In the genomic region with DNA sequence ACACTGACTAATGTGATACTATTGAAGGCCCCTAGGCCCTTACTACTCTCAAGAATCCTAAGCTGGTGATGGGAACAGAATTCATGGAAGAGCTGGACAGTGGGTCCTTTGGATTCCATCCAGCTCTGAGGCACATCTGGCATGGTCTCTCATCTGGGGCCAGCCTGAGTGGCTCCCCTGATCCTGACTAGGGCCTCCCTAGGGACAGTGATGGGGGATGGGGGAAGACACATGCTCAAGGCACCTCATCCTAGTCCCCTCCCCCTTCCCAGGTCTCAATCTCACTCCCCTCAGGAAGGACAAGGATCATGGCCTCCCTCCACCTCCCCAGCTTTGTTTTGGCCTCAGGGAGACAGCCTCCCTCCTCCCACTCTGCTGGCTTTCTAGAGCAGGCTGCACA, we compare ENCODE assay signal across 17 cellular contexts. TPM values are rescaled to one million over a fixed set of nuclear protein-coding genes. Genes with fewer than 3 reads are reported as not detected.
DNase-seq lines count a peak whose midpoint lies in the region; ATAC-seq and TF ChIP-seq lines count a peak whose summit lies in the region.
"Had no signal": no experiment of that assay in that cellular context is flagged by ENCODE, and none has a peak within 500 bp of the region (broad histone marks: within the 10 kb centered on the region; RNA-seq: fewer than 3 reads in every experiment).

No MANE protein-coding gene starts in this region.

- ATAC-seq in GM23338, result no peak
- no peak for ATAC-seq in effector memory CD8-positive, alpha-beta T cell (replicated peaks)
- ATAC-seq in natural killer cell treated with Interleukin-12 subunit alpha and Interleukin-12 subunit beta and Interleukin-15 and Interleukin-18, amount 100 ng/mL, for 72 hours, result no peak
- no peak for ATAC-seq in GM18870 (IDR thresholded peaks at IDR 0.05; ENCODE audit: unreplicated experiment)

- H3K4me1 Mint-ChIP-seq in CD4-positive, alpha-beta memory T cell, result peaks cover 27 to 56% (median 40%) of the 10 kb centered on the region in 4 donors
- H3K4me1 Mint-ChIP-seq in GM23338, result peaks cover 45% of the 10 kb centered on the region
- peaks cover 40 to 42% of the 10 kb centered on the region in 2 donors for H3K4me1 Mint-ChIP-seq in effector memory CD8-positive, alpha-beta T cell (ENCODE audit: low read depth in 2 of 2)
- peaks cover 32 to 33% of the 10 kb centered on the region in 2 donors for H3K4me1 Mint-ChIP-seq in natural killer cell treated with Interleukin-12 subunit alpha and Interleukin-12 subunit beta and Interleukin-15 and Interleukin-18, amount 100 ng/mL, for 72 hours (ENCODE audit: low read depth in 2 of 2)

- CTCF ChIA-PET in CD4-positive, alpha-beta memory T cell (lab: Charles Lee; ENCODE audit: partially characterized antibody), result interaction anchor here (0.7 to 6.4 kb wide), 43 partner anchors 9 to 783 kb away, joined by 3 to 74 read pairs (median 7); partner anchors contain the start of genes ARMH3, NPM3 and OGA

- H2AFZ ChIP-seq in GM23338, result no peak overlapping the region

- H3K27me3 Mint-ChIP-seq in CD4-positive, alpha-beta memory T cell, result no peaks in the 10 kb centered on the region
- peaks cover 39% of the 10 kb centered on the region for H3K27me3 Mint-ChIP-seq in GM23338 (ENCODE audit: insufficient read depth, low read depth, poor library complexity)
- H3K27me3 Mint-ChIP-seq in effector memory CD8-positive, alpha-beta T cell, result no peaks in the 10 kb centered on the region
- H3K27me3 Mint-ChIP-seq in natural killer cell treated with Interleukin-12 subunit alpha and Interleukin-12 subunit beta and Interleukin-15 and Interleukin-18, amount 100 ng/mL, for 72 hours, result peaks cover 6 to 12% of the 10 kb centered on the region in 2 donors

- peaks cover 6% of the 10 kb centered on the region; the same call in 1 of the 2 replicates for H4K20me1 ChIP-seq in GM23338 (replicated peaks; ENCODE audit: insufficient read depth)

- H3K4me3 Mint-ChIP-seq in CD4-positive, alpha-beta memory T cell, result peak overlapping the region in 4 of 8 donors; percentile 38 to 99 (median 90)
- H3K4me3 Mint-ChIP-seq in GM23338, result no peak overlapping the region; the same call in 2 of the 3 replicates
- H3K4me3 Mint-ChIP-seq in effector memory CD8-positive, alpha-beta T cell, result peak overlapping the region; percentile 12 to 88
- no peak overlapping the region for H3K4me3 Mint-ChIP-seq in natural killer cell treated with Interleukin-12 subunit alpha and Interleukin-12 subunit beta and Interleukin-15 and Interleukin-18, amount 100 ng/mL, for 72 hours

- H3K27ac ChIP-seq in CD4-positive, alpha-beta memory T cell (ENCODE audit: low read depth, low read length), result no peak overlapping the region
- H3K27ac ChIP-seq in GM23338 (ENCODE audit: low read depth), result no peak overlapping the region
- H3K27ac ChIP-seq: gastrocnemius medialis, Peyer's patch, sigmoid colon, transverse colon had no signal

- H3K27me3 ChIP-seq in CD4-positive, alpha-beta memory T cell (ENCODE audit: insufficient read depth, low read length), result no peaks in the 10 kb centered on the region
- H3K27me3 ChIP-seq in GM23338 (ENCODE audit: insufficient read depth), result peaks cover 19% of the 10 kb centered on the region
- H3K27me3 ChIP-seq: gastrocnemius medialis, Peyer's patch, transverse colon had no signal

- H3K9me3 Mint-ChIP-seq in CD4-positive, alpha-beta memory T cell, result no peaks in the 10 kb centered on the region
- no peaks in the 10 kb centered on the region; the same call in 2 of the 3 replicates for H3K9me3 Mint-ChIP-seq in GM23338
- H3K9me3 Mint-ChIP-seq in effector memory CD8-positive, alpha-beta T cell, result no peaks in the 10 kb centered on the region
- no peaks in the 10 kb centered on the region for H3K9me3 Mint-ChIP-seq in natural killer cell treated with Interleukin-12 subunit alpha and Interleukin-12 subunit beta and Interleukin-15 and Interleukin-18, amount 100 ng/mL, for 72 hours
- H3K9me3 Mint-ChIP-seq: activated T-cell treated with anti-CD3 and anti-CD28 coated beads, Interleukin-2, amount 50 U/mL, for 72 hours; H9 had no signal

- no peak overlapping the region for H3K4me3 ChIP-seq in CD4-positive, alpha-beta memory T cell (ENCODE audit: low read length in 2 of 2)
- no peak overlapping the region for H3K4me3 ChIP-seq in GM23338

- peak overlapping the region; percentile 99 for H3K4me2 ChIP-seq in GM23338

- POLR2A ChIA-PET in CD4-positive, alpha-beta memory T cell (lab: Charles Lee; ENCODE audit: partially characterized antibody), result interaction anchor here (0.5 to 4.3 kb wide), 5 partner anchors 11 to 1663 kb away, joined by 3 to 61 read pairs (median 4); partner anchors contain the start of gene OGA

- H3K79me2 ChIP-seq in GM23338 (replicated peaks; ENCODE audit: insufficient read depth), result no peaks in the 10 kb centered on the region

- H3F3A ChIP-seq in GM23338 (replicated peaks; ENCODE audit: low read depth), result peaks cover 11% of the 10 kb centered on the region; the same call in 1 of the 2 replicates

- H3K36me3 ChIP-seq in CD4-positive, alpha-beta memory T cell (ENCODE audit: insufficient read depth, low read length), result no peaks in the 10 kb centered on the region
- no peaks in the 10 kb centered on the region for H3K36me3 ChIP-seq in GM23338 (ENCODE audit: insufficient read depth)

- peak overlapping the region in 4 of 7 donors; percentile 36 to 80 (median 78) for H3K27ac Mint-ChIP-seq in CD4-positive, alpha-beta memory T cell
- no peak overlapping the region for H3K27ac Mint-ChIP-seq in GM23338
- H3K27ac Mint-ChIP-seq in effector memory CD8-positive, alpha-beta T cell, result no peak overlapping the region
- no peak overlapping the region for H3K27ac Mint-ChIP-seq in natural killer cell treated with Interleukin-12 subunit alpha and Interleukin-12 subunit beta and Interleukin-15 and Interleukin-18, amount 100 ng/mL, for 72 hours
- H3K27ac Mint-ChIP-seq: activated T-cell treated with anti-CD3 and anti-CD28 coated beads, Interleukin-2, amount 50 U/mL, for 72 hours; H9 had no signal

- H3K9me3 ChIP-seq in CD4-positive, alpha-beta memory T cell (ENCODE audit: control insufficient read depth in 1 of 2, low read length in 2 of 2), result no peaks in the 10 kb centered on the region
- H3K9me3 ChIP-seq: gastrocnemius medialis, Peyer's patch, sigmoid colon, transverse colon had no signal

- TF ChIP-seq CTCF in GM23338 (conservative IDR thresholded peaks at IDR 0.05; ENCODE audit: low read depth in 2 of 2), result no peak

- peaks cover 36% of the 10 kb centered on the region for H3K4me1 ChIP-seq in CD4-positive, alpha-beta memory T cell (ENCODE audit: insufficient read depth, low read length)
- H3K4me1 ChIP-seq in GM23338 (ENCODE audit: insufficient read depth), result peaks cover 16% of the 10 kb centered on the region

- H3K36me3 Mint-ChIP-seq in CD4-positive, alpha-beta memory T cell, result peaks cover 9 to 10% of the 10 kb centered on the region in 2 donors
- H3K36me3 Mint-ChIP-seq in GM23338 (ENCODE audit: low read depth), result no peaks in the 10 kb centered on the region
- H3K36me3 Mint-ChIP-seq in effector memory CD8-positive, alpha-beta T cell (ENCODE audit: insufficient read depth), result peaks cover 24% of the 10 kb centered on the region
- H3K36me3 Mint-ChIP-seq in natural killer cell treated with Interleukin-12 subunit alpha and Interleukin-12 subunit beta and Interleukin-15 and Interleukin-18, amount 100 ng/mL, for 72 hours, result no peaks in the 10 kb centered on the region

- in situ Hi-C loops in ACHN (cut with HindIII; ENCODE audit: low pct_ligation_motif_present, low pct_unique_long_range_greater_than_20kb, low sequenced_read_pairs), result no loop called here

- no peak for DNase-seq in CD4-positive, alpha-beta memory T cell
- DNase-seq in GM23338 (ENCODE audit: low spot score) (no peak), ACHN (no peak), middle frontal gyrus (ENCODE audit: extremely low spot score, low spot score) (no peak)
- DNase-seq in effector memory CD8-positive, alpha-beta T cell, result no peak
- DNase-seq in natural killer cell treated with Interleukin-12 subunit alpha and Interleukin-12 subunit beta and Interleukin-15 and Interleukin-18, amount 100 ng/mL, for 72 hours (ENCODE audit: low spot score), result peak; percentile 58
- DNase-seq: activated CD4-positive, CD25-positive, alpha-beta regulatory T cell treated with anti-CD3 and anti-CD28 coated beads, Interleukin-2, amount 50 U/mL, for 72 hours; NCI-H1436; NCI-H2171 treated with DMSO at 0.1 percent for 48 hours; NCI-H774 had no signal

- H3K9me2 ChIP-seq in GM23338 (ENCODE audit: insufficient read depth), result no peaks in the 10 kb centered on the region

- intact Hi-C loops in CD4-positive, alpha-beta memory T cell (cut with micrococcal nuclease), result loop anchor here (2.0 to 5.0 kb wide), 3 partner anchors 47 to 275 kb away; no protein-coding TSS in a partner anchor

TF ChIP-seq in GM23338, 12 proteins besides CTCF, POLR2A, EP300 and RAD21 (continues in another document):
- TF ChIP-seq EZH2phosphoT487 (IDR thresholded peaks at IDR 0.05; ENCODE audit: unreplicated experiment), result no peak
- no peak for TF ChIP-seq EZH2 (IDR thresholded peaks at IDR 0.05; ENCODE audit: low read depth, unreplicated experiment)
- no peak for TF ChIP-seq ZNF331 (CRISPR knock-in tag; IDR thresholded peaks at IDR 0.05; ENCODE audit: low read depth)

RNA-seq across cellular contexts. Expression of gene KCNIP2, which starts 1.8 kb away (rescaled TPM):
- 1 to 10 TPM; 3.4 to 4.3 TPM for total RNA-seq in CD4-positive, alpha-beta memory T cell
- polyA plus RNA-seq in CD4-positive, alpha-beta memory T cell, result 1 to 10 TPM in 1 of 2 donors, under 1 TPM in 1; 0.79 to 1.2 TPM
- total RNA-seq in GM23338 (2014; rRNA removed; shearing (Covaris generic)), result 2.2 and 2.9 TPM in 2 replicates
- 2.2 and 2.6 TPM in 2 replicates for polyA plus RNA-seq in GM23338 (2016; fragmentation: Nextera tagmentation; extraction: Ambion mirVana)
- 1 to 10 TPM; 2.2 to 6.8 TPM for total RNA-seq in natural killer cell treated with Interleukin-12 subunit alpha and Interleukin-12 subunit beta and Interleukin-15 and Interleukin-18, amount 100 ng/mL, for 72 hours

RNA-seq across cellular contexts. Expression of gene OGA, which starts 23.6 kb away (rescaled TPM):
- total RNA-seq in CD4-positive, alpha-beta memory T cell, result 100 to 1,000 TPM; 307 to 325 TPM
- 10 to 100 TPM; 26.6 to 49.2 TPM for polyA plus RNA-seq in CD4-positive, alpha-beta memory T cell
- total RNA-seq in GM23338 (2014; rRNA removed; shearing (Covaris generic)), result 112 and 131 TPM in 2 replicates
- 68.1 and 68.4 TPM in 2 replicates for polyA plus RNA-seq in GM23338 (2016; fragmentation: Nextera tagmentation; extraction: Ambion mirVana)
- 100 to 1,000 TPM; 174 to 237 TPM for total RNA-seq in natural killer cell treated with Interleukin-12 subunit alpha and Interleukin-12 subunit beta and Interleukin-15 and Interleukin-18, amount 100 ng/mL, for 72 hours

RNA-seq across cellular contexts. Expression of gene NPM3, which starts 58.6 kb away (rescaled TPM):
- 10 to 100 TPM; 11.1 to 12.4 TPM for total RNA-seq in CD4-positive, alpha-beta memory T cell
- polyA plus RNA-seq in CD4-positive, alpha-beta memory T cell, result 1 to 10 TPM; 5.3 to 6.8 TPM
- 258 and 345 TPM in 2 replicates for total RNA-seq in GM23338 (2014; rRNA removed; shearing (Covaris generic))
- polyA plus RNA-seq in GM23338 (2016; fragmentation: Nextera tagmentation; extraction: Ambion mirVana), result 31.5 and 32.2 TPM in 2 replicates
- 100 to 1,000 TPM in 1 of 2 donors, 10 to 100 TPM in 1; 52.5 to 157 TPM for total RNA-seq in natural killer cell treated with Interleukin-12 subunit alpha and Interleukin-12 subunit beta and Interleukin-15 and Interleukin-18, amount 100 ng/mL, for 72 hours

Comparison
In these comparisons a context has a peak if more than half of its experiments do, and no peak if none do; other contexts are left out.
1. H3K27ac Mint-ChIP-seq: peak in CD4-positive, alpha-beta memory T cell (4 of 7); none in GM23338 (single experiment), effector memory CD8-positive, alpha-beta T cell (0 of 2) and natural killer cell treated with Interleukin-12 subunit alpha and Interleukin-12 subunit beta and Interleukin-15 and Interleukin-18, amount 100 ng/mL, for 72 hours (0 of 2).
2. H3K4me3 Mint-ChIP-seq: peak in effector memory CD8-positive, alpha-beta T cell (2 of 2); none in GM23338 (single experiment) and natural killer cell treated with Interleukin-12 subunit alpha and Interleukin-12 subunit beta and Interleukin-15 and Interleukin-18, amount 100 ng/mL, for 72 hours (single experiment).